1 cellular context compared by ENCODE assay signal in the genomic region with DNA sequence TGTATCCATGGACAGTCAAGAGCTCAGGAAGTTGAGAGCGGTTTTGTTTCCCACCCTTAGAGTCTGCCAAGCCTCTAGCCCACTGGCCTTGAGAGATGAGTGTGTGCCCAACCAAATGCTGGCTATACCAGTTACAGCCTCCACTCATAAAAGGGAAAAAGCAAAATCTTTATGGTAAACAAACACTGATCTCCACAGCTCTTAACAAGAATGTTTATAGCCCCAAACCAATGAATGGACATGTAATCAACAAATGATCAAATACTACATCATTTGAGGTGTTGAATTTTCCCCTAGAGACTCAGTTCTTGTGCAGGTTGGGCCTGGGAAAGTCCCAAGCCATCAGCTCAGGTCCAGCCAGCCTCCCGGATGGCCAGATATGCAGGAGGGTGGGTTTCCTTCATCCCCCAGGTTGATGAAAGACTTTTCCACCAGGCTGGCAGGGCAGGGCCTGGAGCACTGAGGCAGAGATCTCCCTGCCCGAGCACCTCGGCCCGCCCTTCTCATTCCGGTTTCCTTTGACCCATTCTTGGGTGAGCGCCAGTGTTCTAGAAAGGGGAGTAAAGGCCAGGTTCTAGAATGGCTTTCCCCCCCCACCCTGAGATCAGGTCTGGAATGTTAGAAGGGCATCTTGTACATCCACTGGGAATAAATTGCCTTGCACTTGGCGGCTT.
TF ChIP-seq lines count a peak whose summit lies in the region.

No MANE protein-coding gene starts in this region.

TF ChIP-seq in endothelial cell of umbilical vein, 7 proteins besides CTCF, POLR2A, EP300 and RAD21:
- TF ChIP-seq POLR2AphosphoS5 (IDR thresholded peaks at IDR 0.05; ENCODE audit: insufficient read depth, low read depth, low read length) (no peak), FOS (IDR thresholded peaks at IDR 0.05; ENCODE audit: borderline replicate concordance, insufficient read depth, low read length) (no peak), MYC (IDR thresholded peaks at IDR 0.05; ENCODE audit: low read depth, low read length) (no peak), EZH2 (IDR thresholded peaks at IDR 0.05; ENCODE audit: borderline replicate concordance, low read depth, low read length, severe bottlenecking) (no peak)
TF ChIP-seq in endothelial cell of umbilical vein: peak in this region for 0.
